Comparison of ENCODE assay signal across 20 cellular contexts in the genomic region with DNA sequence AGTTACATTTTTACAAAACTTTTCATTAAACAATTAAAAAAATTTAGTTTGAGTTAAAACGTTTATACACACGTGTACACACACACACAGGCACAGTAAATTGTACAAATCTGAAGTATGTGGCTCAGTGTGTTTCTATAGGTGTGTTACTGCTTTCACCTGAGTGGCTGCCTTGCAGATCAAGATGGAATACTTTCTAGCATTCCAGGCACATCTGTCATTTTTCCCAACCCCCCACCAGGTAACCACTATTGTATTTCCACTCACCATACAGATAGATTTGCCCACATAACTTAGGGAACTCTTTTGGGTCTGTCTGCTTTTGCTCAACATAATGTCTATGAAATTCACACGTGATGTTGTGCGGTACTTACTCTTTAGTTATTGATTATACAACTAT.
A peak's percentile ranks its signal among the peaks of the same experiment; 100 is the strongest.
DNase-seq lines count a peak whose midpoint lies in the region; ATAC-seq and TF ChIP-seq lines count a peak whose summit lies in the region.
"Had no signal": no experiment of that assay in that cellular context is flagged by ENCODE, and none has a peak within 500 bp of the region (broad histone marks: within the 10 kb centered on the region; RNA-seq: fewer than 3 reads in every experiment).

No MANE protein-coding gene starts in this region.

- H3K79me2 ChIP-seq in H9 (ENCODE audit: insufficient read depth, low read length), result peaks cover 30% of the 10 kb centered on the region; the same call in 1 of the 2 replicates

- H3K9ac ChIP-seq in H9 (ENCODE audit: extremely low read depth, insufficient read length, low read length), result no peak overlapping the region
- no peak overlapping the region for H3K9ac ChIP-seq in endodermal cell (ENCODE audit: extremely low read depth, low read length, poor library complexity, severe bottlenecking)
- H3K9ac ChIP-seq: SK-N-SH had no signal

- H3K56ac ChIP-seq in H9 (ENCODE audit: insufficient read length, low read depth, low read length), result no peak overlapping the region

- WGBS in H9 (ENCODE audit: extremely low coverage, insufficient read length, low lambda C conversion rate), result no CpG with 5 or more reads among the region's 4 CpGs
- WGBS in endodermal cell (ENCODE audit: insufficient coverage in 1 of 2, insufficient read length in 1 of 2), 2 experiments, result 81 to 92% methylated on average over 2 to 4 of the region's 4 CpGs

- H2AFZ ChIP-seq in H9 (ENCODE audit: low read length), result no peak overlapping the region
- H2AFZ ChIP-seq: PC-9 had no signal

- no peak overlapping the region for H3T11ph ChIP-seq in H9 (ENCODE audit: low read length)

- TF ChIP-seq RAD21 in Ishikawa (IDR thresholded peaks at IDR 0.05; ENCODE audit: low read depth), result no peak

- no peak overlapping the region for H2AK5ac ChIP-seq in H9 (ENCODE audit: insufficient read length, low read length)

- no peaks in the 10 kb centered on the region for H3K23me2 ChIP-seq in H9 (ENCODE audit: insufficient read length, low read depth, low read length, poor library complexity, severe bottlenecking)

- H3K79me1 ChIP-seq in H9 (ENCODE audit: insufficient read depth, low read depth, low read length, poor library complexity, severe bottlenecking), result peaks cover 9% of the 10 kb centered on the region

- no peak overlapping the region for H2BK5ac ChIP-seq in H9 (ENCODE audit: insufficient read length, low read length)

- no peak overlapping the region for H3K4ac ChIP-seq in H9 (ENCODE audit: low read depth, low read length)

- H2BK120ac ChIP-seq in H9 (ENCODE audit: low read depth, low read length, poor library complexity, severe bottlenecking), result no peak overlapping the region

- H3K27me3 ChIP-seq in H9 (ENCODE audit: insufficient read depth, low read length) (no peaks in the 10 kb centered on the region), endodermal cell (ENCODE audit: control insufficient read depth, insufficient read depth, low read length, poor library complexity, severe bottlenecking) (no peaks in the 10 kb centered on the region), left lung (no peaks in the 10 kb centered on the region)

- no peak overlapping the region for H4K91ac ChIP-seq in H9 (ENCODE audit: insufficient read length, low read depth, low read length)

- TF ChIP-seq CTCF in H9 (conservative IDR thresholded peaks at IDR 0.05), result no peak
- no peak for TF ChIP-seq CTCF in endodermal cell (conservative IDR thresholded peaks at IDR 0.05)
- no peak for TF ChIP-seq CTCF in left lung (IDR thresholded peaks at IDR 0.05)

- no peak overlapping the region for H2BK20ac ChIP-seq in H9 (ENCODE audit: low read depth, low read length, poor library complexity, severe bottlenecking)

- H4K5ac ChIP-seq in H9 (ENCODE audit: insufficient read length, low read depth, low read length), result no peak overlapping the region

- no peaks in the 10 kb centered on the region for H3K9me3 ChIP-seq in H9 (ENCODE audit: control insufficient read depth, low read depth, low read length)
- no peaks in the 10 kb centered on the region for H3K9me3 ChIP-seq in endodermal cell (ENCODE audit: control insufficient read depth, low read length)
- H3K9me3 ChIP-seq in left lung, result no peaks in the 10 kb centered on the region
- H3K9me3 ChIP-seq: SK-N-SH had no signal

- H3K23ac ChIP-seq in H9 (ENCODE audit: insufficient read length, low read depth, low read length), result no peak overlapping the region

- H3K27ac ChIP-seq in H9 (ENCODE audit: insufficient read length, low read depth, low read length) (peak overlapping the region; percentile 15), endodermal cell (ENCODE audit: low read depth, low read length) (no peak overlapping the region), left lung (no peak overlapping the region)
- H3K27ac ChIP-seq: PC-9 had no signal

- H3K36me3 ChIP-seq in endodermal cell (ENCODE audit: control insufficient read depth, insufficient read depth, low read length) (no peaks in the 10 kb centered on the region), left lung (no peaks in the 10 kb centered on the region)

- H3K4me3 Mint-ChIP-seq in H9, result no peak overlapping the region
- H3K4me3 Mint-ChIP-seq in endodermal cell, result no peak overlapping the region
- no peak overlapping the region for H3K4me3 Mint-ChIP-seq in T-helper 2 cell treated with Interferon-gamma antibody and Interleukin-4, amounts not matched to agents 5 μg/mL and 100 μg/mL, for 36 hours
- H3K4me3 Mint-ChIP-seq: CD4-positive, CD25-positive, alpha-beta regulatory T cell had no signal

- no peaks in the 10 kb centered on the region for H4K20me1 ChIP-seq in H9 (ENCODE audit: control insufficient read depth, insufficient read depth, insufficient read length)

- H3K36me3 Mint-ChIP-seq in H9 (ENCODE audit: insufficient read depth in 1 of 3, low read depth in 3 of 3) (peaks cover 4 to 6% (median 6%) of the 10 kb centered on the region in 3 experiments; a peak in 4 of 7 replicates), endodermal cell (ENCODE audit: low read depth) (peaks cover 3% of the 10 kb centered on the region)
- no peaks in the 10 kb centered on the region for H3K36me3 Mint-ChIP-seq in T-helper 2 cell treated with Interferon-gamma antibody and Interleukin-4, amounts not matched to agents 5 μg/mL and 100 μg/mL, for 36 hours (ENCODE audit: low read depth)
- H3K36me3 Mint-ChIP-seq: CD4-positive, CD25-positive, alpha-beta regulatory T cell had no signal

- H3K27ac Mint-ChIP-seq in H9, result peak overlapping the region in 2 of 3 experiments; percentile 96 to 100; a peak in 4 of 7 replicates
- H3K27ac Mint-ChIP-seq in endodermal cell, result peak overlapping the region; percentile 20
- no peak overlapping the region for H3K27ac Mint-ChIP-seq in T-helper 2 cell treated with Interferon-gamma antibody and Interleukin-4, amounts not matched to agents 5 μg/mL and 100 μg/mL, for 36 hours
- H3K27ac Mint-ChIP-seq: CD4-positive, CD25-positive, alpha-beta regulatory T cell had no signal

- H3K27me3 Mint-ChIP-seq in H9 (ENCODE audit: low read depth), result no peaks in the 10 kb centered on the region
- H3K27me3 Mint-ChIP-seq in endodermal cell (ENCODE audit: insufficient read depth), result no peaks in the 10 kb centered on the region
- no peaks in the 10 kb centered on the region for H3K27me3 Mint-ChIP-seq in T-helper 2 cell treated with Interferon-gamma antibody and Interleukin-4, amounts not matched to agents 5 μg/mL and 100 μg/mL, for 36 hours (ENCODE audit: low read depth)
- H3K27me3 Mint-ChIP-seq: CD4-positive, CD25-positive, alpha-beta regulatory T cell had no signal

- intact Hi-C loops in left lung (cut with DNase I), result no loop called here
- intact Hi-C loops in sciatic nerve (cut with DNase I), result no loop called here

- TF ChIP-seq EP300 in Ishikawa (IDR thresholded peaks at IDR 0.05; ENCODE audit: borderline replicate concordance), result 0 out of 2 replicates have a peak, but pooled peaks have one; percentile 11

- H3K4me1 Mint-ChIP-seq in H9, result peaks cover 87 to 90% of the 10 kb centered on the region in 2 experiments
- H3K4me1 Mint-ChIP-seq in endodermal cell, result peaks cover 62% of the 10 kb centered on the region
- H3K4me1 Mint-ChIP-seq in T-helper 2 cell treated with Interferon-gamma antibody and Interleukin-4, amounts not matched to agents 5 μg/mL and 100 μg/mL, for 36 hours (ENCODE audit: low read depth), result no peaks in the 10 kb centered on the region
- H3K4me1 Mint-ChIP-seq: CD4-positive, CD25-positive, alpha-beta regulatory T cell had no signal

- H3K4me3 ChIP-seq in endodermal cell (ENCODE audit: low read length), result no peak overlapping the region
- no peak overlapping the region for H3K4me3 ChIP-seq in left lung
- H3K4me3 ChIP-seq: GM12878, PC-9 had no signal

- no peak overlapping the region for H2BK15ac ChIP-seq in H9 (ENCODE audit: low read depth, low read length)

- H3K18ac ChIP-seq in H9 (ENCODE audit: insufficient read length, low read depth, low read length), result no peak overlapping the region

- ATAC-seq in left lung, result peak; percentile 22
- ATAC-seq in left lobe of liver, result no peak
- ATAC-seq in sciatic nerve, result no peak
- ATAC-seq: GM12878 had no signal

- no peak overlapping the region for H2BK12ac ChIP-seq in H9 (ENCODE audit: insufficient read length, low read depth, low read length)

- DNase-seq in H9 (no peak), endodermal cell (no peak), left lung (no peak), left lobe of liver (ENCODE audit: low spot score) (no peak), sciatic nerve (ENCODE audit: low spot score) (no peak)
- no peak for DNase-seq in T-helper 2 cell treated with Interferon-gamma antibody and Interleukin-4, amounts not matched to agents 5 μg/mL and 100 μg/mL, for 36 hours (ENCODE audit: low spot score)
- DNase-seq: CD4-positive, CD25-positive, alpha-beta regulatory T cell; DMS79; GOT3; KG1; NCI-H1092 treated with DMSO at 0.1 percent for 48 hours; NCI-H2029 treated with DMSO at 0.1 percent for 48 hours; NCI-H446 treated with DMSO at 0.1 percent for 48 hours; NCI-H748 treated with DMSO at 0.1 percent for 48 hours; RPMI8226; SIG-M5; SK-N-SH had no signal

- H3K4me1 ChIP-seq in H9 (ENCODE audit: insufficient read depth, low read length) (peaks cover 35% of the 10 kb centered on the region), endodermal cell (ENCODE audit: control insufficient read depth, insufficient read depth, low read length) (peaks cover 22% of the 10 kb centered on the region), left lung (peaks cover 0 to 5% of the 10 kb centered on the region in 2 donors)

- H3K9me3 Mint-ChIP-seq in H9 (peaks cover 3 to 4% of the 10 kb centered on the region in 2 experiments; a peak in 3 of 5 replicates), endodermal cell (no peaks in the 10 kb centered on the region)
- no peaks in the 10 kb centered on the region for H3K9me3 Mint-ChIP-seq in T-helper 2 cell treated with Interferon-gamma antibody and Interleukin-4, amounts not matched to agents 5 μg/mL and 100 μg/mL, for 36 hours

- H4K8ac ChIP-seq in H9 (replicated peaks; ENCODE audit: insufficient read length, low read depth, low read length), result no peak overlapping the region

- H3K4me2 ChIP-seq in H9 (ENCODE audit: insufficient read depth, insufficient read length, low read length), result no peak overlapping the region
- H3K4me2 ChIP-seq: PC-9, SK-N-SH had no signal

- no peak overlapping the region for H3K14ac ChIP-seq in H9 (ENCODE audit: insufficient read depth, low read length)

TF ChIP-seq in Ishikawa, 13 proteins besides CTCF, POLR2A, EP300 and RAD21:
- TF ChIP-seq TEAD4 (IDR thresholded peaks at IDR 0.05), result peak; percentile 87
- TF ChIP-seq TCF12 (IDR thresholded peaks at IDR 0.05; ENCODE audit: low read depth), result peak; percentile 40; the same call in 1 of the 2 replicates
- TF ChIP-seq YY1 (IDR thresholded peaks at IDR 0.05; ENCODE audit: low read depth), result no peak
- TF ChIP-seq ZBTB7A (IDR thresholded peaks at IDR 0.05; ENCODE audit: low read depth), result no peak
TF ChIP-seq in Ishikawa: peak in this region for 2.
